1 cellular context compared by ENCODE assay signal in the genomic region with DNA sequence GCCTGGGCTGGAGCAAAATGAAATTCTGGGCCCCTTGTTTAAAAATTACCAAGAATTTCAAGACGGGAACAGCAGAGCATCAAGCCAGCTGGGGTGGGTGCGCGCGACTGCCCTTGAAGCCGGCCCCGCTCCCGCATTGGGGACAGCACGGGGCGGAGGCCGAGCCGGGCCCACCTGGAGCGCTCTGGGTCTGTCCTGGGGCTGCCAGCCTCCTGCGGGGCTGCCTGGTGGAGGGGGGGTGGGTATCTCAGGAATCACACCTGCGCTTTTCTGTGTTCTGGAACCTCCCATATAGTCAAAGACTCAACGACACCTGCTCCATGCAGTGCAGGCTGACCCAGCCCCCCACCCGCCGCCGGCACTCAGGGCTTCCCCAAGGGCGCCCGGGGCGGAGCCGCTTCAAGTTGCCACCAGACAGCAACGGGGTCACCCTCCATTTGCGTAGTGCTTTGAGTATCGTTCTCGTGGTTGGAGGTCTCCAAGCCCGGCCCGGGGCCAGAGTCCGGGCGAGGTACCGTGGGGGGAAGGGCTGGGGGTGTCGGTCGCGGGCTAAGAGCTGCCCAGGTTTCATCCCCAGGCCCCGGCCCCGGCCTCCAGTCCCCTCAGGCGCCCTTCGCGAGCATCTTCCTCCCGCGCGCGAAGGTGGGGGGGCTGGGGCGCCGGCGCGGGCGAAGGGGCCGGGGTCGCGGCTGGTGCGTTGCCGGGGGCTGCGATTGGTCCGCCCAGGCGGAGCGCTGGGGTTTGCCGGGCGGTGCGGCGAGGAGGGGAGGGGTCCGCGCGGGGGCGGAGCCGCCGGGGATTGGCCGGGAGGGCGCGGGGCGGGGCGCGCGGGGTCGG.
TF ChIP-seq lines count a peak whose summit lies in the region.

No MANE protein-coding gene starts in this region.

TF ChIP-seq in K562, 482 proteins besides CTCF, POLR2A, EP300 and RAD21:
- no peak for TF ChIP-seq NCOA4 (IDR thresholded peaks at IDR 0.05; ENCODE audit: partially characterized antibody)
- TF ChIP-seq, protein P1, sequence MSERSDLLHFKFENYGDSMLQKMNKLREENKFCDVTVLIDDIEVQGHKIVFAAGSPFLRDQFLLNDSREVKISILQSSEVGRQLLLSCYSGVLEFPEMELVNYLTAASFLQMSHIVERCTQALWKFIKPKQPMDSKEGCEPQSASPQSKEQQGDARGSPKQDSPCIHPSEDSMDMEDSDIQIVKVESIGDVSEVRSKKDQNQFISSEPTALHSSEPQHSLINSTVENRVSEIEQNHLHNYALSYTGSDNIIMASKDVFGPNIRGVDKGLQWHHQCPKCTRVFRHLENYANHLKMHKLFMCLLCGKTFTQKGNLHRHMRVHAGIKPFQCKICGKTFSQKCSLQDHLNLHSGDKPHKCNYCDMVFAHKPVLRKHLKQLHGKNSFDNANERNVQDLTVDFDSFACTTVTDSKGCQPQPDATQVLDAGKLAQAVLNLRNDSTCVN (CRISPR knock-in tag; IDR thresholded peaks at IDR 0.05): no peak
- no peak for TF ChIP-seq ZKSCAN3 (CRISPR knock-in tag; IDR thresholded peaks at IDR 0.05)
- TF ChIP-seq, protein P2, sequence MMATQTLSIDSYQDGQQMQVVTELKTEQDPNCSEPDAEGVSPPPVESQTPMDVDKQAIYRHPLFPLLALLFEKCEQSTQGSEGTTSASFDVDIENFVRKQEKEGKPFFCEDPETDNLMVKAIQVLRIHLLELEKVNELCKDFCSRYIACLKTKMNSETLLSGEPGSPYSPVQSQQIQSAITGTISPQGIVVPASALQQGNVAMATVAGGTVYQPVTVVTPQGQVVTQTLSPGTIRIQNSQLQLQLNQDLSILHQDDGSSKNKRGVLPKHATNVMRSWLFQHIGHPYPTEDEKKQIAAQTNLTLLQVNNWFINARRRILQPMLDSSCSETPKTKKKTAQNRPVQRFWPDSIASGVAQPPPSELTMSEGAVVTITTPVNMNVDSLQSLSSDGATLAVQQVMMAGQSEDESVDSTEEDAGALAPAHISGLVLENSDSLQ (IDR thresholded peaks at IDR 0.05): no peak
- TF ChIP-seq ZNF695 (CRISPR knock-in tag; IDR thresholded peaks at IDR 0.05): no peak
- TF ChIP-seq STAT5A (IDR thresholded peaks at IDR 0.05; ENCODE audit: borderline replicate concordance, low read length): no peak
- TF ChIP-seq ZFP30 (CRISPR knock-in tag; IDR thresholded peaks at IDR 0.05; ENCODE audit: borderline replicate concordance): no peak
- TF ChIP-seq, protein P3, sequence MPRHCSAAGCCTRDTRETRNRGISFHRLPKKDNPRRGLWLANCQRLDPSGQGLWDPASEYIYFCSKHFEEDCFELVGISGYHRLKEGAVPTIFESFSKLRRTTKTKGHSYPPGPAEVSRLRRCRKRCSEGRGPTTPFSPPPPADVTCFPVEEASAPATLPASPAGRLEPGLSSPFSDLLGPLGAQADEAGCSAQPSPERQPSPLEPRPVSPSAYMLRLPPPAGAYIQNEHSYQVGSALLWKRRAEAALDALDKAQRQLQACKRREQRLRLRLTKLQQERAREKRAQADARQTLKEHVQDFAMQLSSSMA (CRISPR knock-in tag; IDR thresholded peaks at IDR 0.05): no peak
- TF ChIP-seq MED1 (CRISPR knock-in tag; IDR thresholded peaks at IDR 0.05; ENCODE audit: borderline replicate concordance): no peak
- no peak for TF ChIP-seq MTF1 (CRISPR knock-in tag; IDR thresholded peaks at IDR 0.05; ENCODE audit: borderline replicate concordance)
- TF ChIP-seq PCBP1 (IDR thresholded peaks at IDR 0.05; ENCODE audit: low read depth, low read length, poor library complexity, severe bottlenecking): peak; percentile 17
- TF ChIP-seq ZBTB33 (CRISPR knock-in tag; IDR thresholded peaks at IDR 0.05): peak; percentile 81
- no peak for TF ChIP-seq ELF4 (CRISPR knock-in tag; IDR thresholded peaks at IDR 0.05)
- TF ChIP-seq KLF16 (IDR thresholded peaks at IDR 0.05): no peak
- no peak for TF ChIP-seq ZNF24 (IDR thresholded peaks at IDR 0.05)
